ENCODE assay signal across 18 cellular contexts in the genomic region with DNA sequence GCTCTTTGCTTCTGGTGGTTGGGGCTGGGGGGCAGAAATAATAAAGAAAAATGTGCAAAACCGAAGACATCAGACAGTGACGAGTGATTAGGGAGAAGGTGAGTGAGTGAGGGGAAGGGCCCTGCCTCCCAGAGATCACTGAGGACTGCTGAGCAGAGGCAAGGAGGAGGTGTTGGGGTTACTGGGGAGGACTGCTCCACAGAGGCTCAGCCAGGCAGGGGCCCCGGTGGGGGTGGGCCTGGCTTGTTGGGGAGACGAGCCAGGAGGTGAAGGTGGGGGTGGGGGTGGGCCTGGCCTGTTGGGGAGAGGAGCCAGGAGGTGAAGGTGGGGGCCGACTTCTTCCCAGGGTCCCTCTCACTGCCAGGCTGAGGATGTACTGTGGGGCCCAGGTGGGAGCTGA.
"Had no signal": no experiment of that assay in that cellular context is flagged by ENCODE, and none has a peak within 500 bp of the region (broad histone marks: within the 10 kb centered on the region; RNA-seq: fewer than 3 reads in every experiment).

No MANE protein-coding gene starts in this region.

- H3K4me3 Mint-ChIP-seq: activated CD8-positive, alpha-beta T cell treated with anti-CD3 and anti-CD28 coated beads for 36 hours; activated T-cell treated with anti-CD3 and anti-CD28 coated beads, Interleukin-2, amount 50 U/mL, for 4 hours; dendritic cell treated with granulocyte-macrophage colony-stimulating factor and Interleukin-4, amounts not matched to agents 40 ng/mL and 50 ng/mL, for 4 days had no signal

- H3K4me3 ChIP-seq: left ventricle myocardium inferior, transverse colon had no signal

- H3K27me3 ChIP-seq: brain microvascular endothelial cell had no signal

- DNase-seq: activated CD4-positive, alpha-beta T cell treated with anti-CD3 and anti-CD28 coated beads for 1 hour; activated CD8-positive, alpha-beta T cell treated with anti-CD3 and anti-CD28 coated beads for 36 hours; activated effector memory CD4-positive, alpha-beta T cell treated with anti-CD3 and anti-CD28 coated beads, Interleukin-2, amount 50 U/mL, for 16 hours; activated T-cell treated with anti-CD3 and anti-CD28 coated beads, Interleukin-2, amount 50 U/mL, for 4 hours; brain microvascular endothelial cell; effector memory CD8-positive, alpha-beta T cell; foreskin keratinocyte; left ventricle myocardium inferior; mesenchymal stem cell; posterior cingulate gyrus; stimulated activated CD4-positive, alpha-beta T cell treated with anti-CD3 and anti-CD28 coated beads, Interleukin-15, amount 100 ng/mL, for 24 hours; stimulated activated CD4-positive, alpha-beta T cell treated with anti-CD3 and anti-CD28 coated beads, Interleukin-4, amount 100 ng/mL, for 1 hour; stimulated activated naive CD8-positive, alpha-beta T cell treated with anti-CD3 and anti-CD28 coated beads, Interleukin-15, Interleukin-2, amounts not matched to agents 100 U/mL and 50 U/mL, for 24 hours; T1000; transverse colon had no signal

- H3K27ac Mint-ChIP-seq: activated CD8-positive, alpha-beta T cell treated with anti-CD3 and anti-CD28 coated beads for 36 hours; activated naive CD4-positive, alpha-beta T cell treated with anti-CD3 and anti-CD28 coated beads, Interleukin-2, amount 50 U/mL, for 72 hours; dendritic cell treated with granulocyte-macrophage colony-stimulating factor and Interleukin-4, amounts not matched to agents 40 ng/mL and 50 ng/mL, for 4 days; effector memory CD8-positive, alpha-beta T cell had no signal

- ATAC-seq: activated CD8-positive, alpha-beta T cell treated with anti-CD3 and anti-CD28 coated beads for 36 hours; activated naive CD4-positive, alpha-beta T cell treated with anti-CD3 and anti-CD28 coated beads, Interleukin-2, amount 50 U/mL, for 72 hours; activated T-cell treated with anti-CD3 and anti-CD28 coated beads, Interleukin-2, amount 50 U/mL, for 4 hours; effector memory CD8-positive, alpha-beta T cell; foreskin keratinocyte; stimulated activated naive CD8-positive, alpha-beta T cell treated with anti-CD3 and anti-CD28 coated beads, Interleukin-15, Interleukin-2, amounts not matched to agents 100 U/mL and 50 U/mL, for 24 hours had no signal

- H3K27ac ChIP-seq: brain microvascular endothelial cell, foreskin keratinocyte, left ventricle myocardium inferior, neutrophil, transverse colon had no signal

- H3K9me3 ChIP-seq: left ventricle myocardium inferior, neutrophil, transverse colon had no signal

- H3K9me3 Mint-ChIP-seq: activated CD8-positive, alpha-beta T cell treated with anti-CD3 and anti-CD28 coated beads for 36 hours; activated naive CD4-positive, alpha-beta T cell treated with anti-CD3 and anti-CD28 coated beads, Interleukin-2, amount 50 U/mL, for 72 hours; activated T-cell treated with anti-CD3 and anti-CD28 coated beads, Interleukin-2, amount 50 U/mL, for 4 hours; dendritic cell treated with granulocyte-macrophage colony-stimulating factor and Interleukin-4, amounts not matched to agents 40 ng/mL and 50 ng/mL, for 4 days; effector memory CD8-positive, alpha-beta T cell had no signal

- H3K4me1 ChIP-seq: foreskin keratinocyte had no signal

- H3K36me3 Mint-ChIP-seq: activated naive CD4-positive, alpha-beta T cell treated with anti-CD3 and anti-CD28 coated beads, Interleukin-2, amount 50 U/mL, for 72 hours had no signal
